20 cellular contexts compared by ENCODE assay signal in the genomic region with DNA sequence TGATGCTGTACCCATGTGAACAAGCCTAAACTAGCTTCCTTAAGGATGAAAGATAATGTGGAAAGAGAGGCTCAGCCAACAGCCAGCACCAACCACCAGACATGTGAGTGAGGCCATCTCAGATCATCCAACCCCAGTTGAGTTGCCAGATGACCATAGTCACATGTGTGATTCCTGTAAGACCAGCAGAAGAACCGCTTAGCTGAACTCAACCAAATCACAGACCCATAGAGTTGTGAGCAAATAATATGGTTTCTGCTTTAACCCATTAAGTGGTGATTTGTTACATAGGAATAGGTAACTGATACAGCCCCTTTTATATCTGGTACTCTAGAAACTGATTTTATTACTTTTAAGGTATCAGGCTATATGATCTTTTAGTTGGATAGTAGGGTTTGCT. TPM values are rescaled to one million over a fixed set of nuclear protein-coding genes. Genes with fewer than 3 reads are reported as not detected.
DNase-seq lines count a peak whose midpoint lies in the region; ATAC-seq, FAIRE-seq and TF ChIP-seq lines count a peak whose summit lies in the region.
"Had no signal": no experiment of that assay in that cellular context is flagged by ENCODE, and none has a peak within 500 bp of the region (broad histone marks: within the 10 kb centered on the region; RNA-seq: fewer than 3 reads in every experiment).

No MANE protein-coding gene starts in this region.

- no peaks in the 10 kb centered on the region for H3K4me1 ChIP-seq in ovary (ENCODE audit: insufficient read depth)
- no peaks in the 10 kb centered on the region for H3K4me1 ChIP-seq in small intestine (ENCODE audit: control insufficient read depth in 2 of 2, insufficient read depth in 1 of 2, low read depth in 1 of 2, low read length in 1 of 2)
- H3K4me1 ChIP-seq: pancreas, testis had no signal

- no peak for DNase-seq in activated CD8-positive, alpha-beta memory T cell treated with anti-CD3 and anti-CD28 coated beads, Interleukin-2, amount 10 ng/mL, durations not matched to agents 7 days and 5 days
- no peak for DNase-seq in activated CD8-positive, alpha-beta memory T cell treated with anti-CD3 and anti-CD28 coated beads, Interleukin-2, amount 50 U/mL, for 4 hours
- no peak for DNase-seq in CD4-positive, alpha-beta T cell
- no peak for DNase-seq in activated CD4-positive, alpha-beta memory T cell treated with anti-CD3 and anti-CD28 coated beads for 36 hours
- DNase-seq in effector memory CD8-positive, alpha-beta T cell, result no peak
- DNase-seq in ovary, result no peak
- DNase-seq in coronary artery (ENCODE audit: low spot score), result no peak
- DNase-seq in small intestine, result no peak
- DNase-seq: ACHN; anterior cingulate cortex; CD8-positive, alpha-beta memory T cell; KG1; kidney glomerular epithelial cell; NCI-H2171 treated with DMSO at 0.1 percent for 48 hours; NCI-H526 treated with DMSO at 0.1 percent for 48 hours; pancreas; testis had no signal

- TF ChIP-seq EP300 in ovary (IDR thresholded peaks at IDR 0.05), result no peak

- no peak for TF ChIP-seq POLR2A in ovary (IDR thresholded peaks at IDR 0.05)

- H3K4me3 ChIP-seq in ovary, result no peak overlapping the region
- H3K4me3 ChIP-seq in coronary artery, result no peak overlapping the region
- H3K4me3 ChIP-seq in small intestine (ENCODE audit: low read depth in 1 of 2, low read length in 2 of 2), result no peak overlapping the region
- H3K4me3 ChIP-seq: GM12878, pancreas, testis had no signal

- H3K36me3 ChIP-seq in ovary (no peaks in the 10 kb centered on the region), small intestine (ENCODE audit: control insufficient read depth in 2 of 2, insufficient read depth in 2 of 2, low read length in 2 of 2) (no peaks in the 10 kb centered on the region)
- H3K36me3 ChIP-seq: pancreas had no signal

- no peaks in the 10 kb centered on the region for H3K9me3 ChIP-seq in CD4-positive, alpha-beta T cell (ENCODE audit: control insufficient read depth, low read length)
- H3K9me3 ChIP-seq in ovary (no peaks in the 10 kb centered on the region), small intestine (ENCODE audit: control insufficient read depth, low read depth) (no peaks in the 10 kb centered on the region)
- H3K9me3 ChIP-seq: pancreas, testis had no signal

- peaks cover 36% of the 10 kb centered on the region for H3K36me3 Mint-ChIP-seq in activated CD8-positive, alpha-beta memory T cell treated with anti-CD3 and anti-CD28 coated beads, Interleukin-2, amount 10 ng/mL, durations not matched to agents 7 days and 5 days
- no peaks in the 10 kb centered on the region for H3K36me3 Mint-ChIP-seq in CD4-positive, alpha-beta T cell (ENCODE audit: low read depth)
- H3K36me3 Mint-ChIP-seq in activated CD4-positive, alpha-beta memory T cell treated with anti-CD3 and anti-CD28 coated beads for 36 hours, result peaks cover 14% of the 10 kb centered on the region
- no peaks in the 10 kb centered on the region for H3K36me3 Mint-ChIP-seq in effector memory CD8-positive, alpha-beta T cell (ENCODE audit: insufficient read depth)
- H3K36me3 Mint-ChIP-seq: memory B cell had no signal

- FAIRE-seq in small intestine (lab: Jason Lieb, UNC), result no peak
- FAIRE-seq: GM12878, pancreas had no signal

- peak overlapping the region; percentile 82 for H3K27ac Mint-ChIP-seq in activated CD8-positive, alpha-beta memory T cell treated with anti-CD3 and anti-CD28 coated beads, Interleukin-2, amount 10 ng/mL, durations not matched to agents 7 days and 5 days
- H3K27ac Mint-ChIP-seq in CD4-positive, alpha-beta T cell, result peak overlapping the region; percentile 75
- H3K27ac Mint-ChIP-seq in activated CD4-positive, alpha-beta memory T cell treated with anti-CD3 and anti-CD28 coated beads for 36 hours, result peak overlapping the region; percentile 83
- H3K27ac Mint-ChIP-seq in effector memory CD8-positive, alpha-beta T cell, result peak overlapping the region; percentile 56 to 61
- H3K27ac Mint-ChIP-seq: memory B cell had no signal

- 89 to 100% (median 97%) methylated on average over 1 of the region's 1 CpG for WGBS in ovary, 3 donors
- 95 to 100% (median 98%) methylated on average over 1 of the region's 1 CpG for WGBS in small intestine, 3 donors

- H3K4me3 Mint-ChIP-seq in activated CD8-positive, alpha-beta memory T cell treated with anti-CD3 and anti-CD28 coated beads, Interleukin-2, amount 10 ng/mL, durations not matched to agents 7 days and 5 days, result no peak overlapping the region
- no peak overlapping the region for H3K4me3 Mint-ChIP-seq in CD4-positive, alpha-beta T cell
- H3K4me3 Mint-ChIP-seq in activated CD4-positive, alpha-beta memory T cell treated with anti-CD3 and anti-CD28 coated beads for 36 hours, result no peak overlapping the region
- H3K4me3 Mint-ChIP-seq in effector memory CD8-positive, alpha-beta T cell, result no peak overlapping the region
- H3K4me3 Mint-ChIP-seq: memory B cell had no signal

- intact Hi-C loops in CD4-positive, alpha-beta T cell (cut with DNase I, micrococcal nuclease), result loop anchor here in 1 of 2 experiments (5.0 kb wide), 1 partner anchor 36 kb away; no protein-coding TSS in a partner anchor
- intact Hi-C loops in activated CD4-positive, alpha-beta memory T cell treated with anti-CD3 and anti-CD28 coated beads for 36 hours (cut with micrococcal nuclease), result loop anchor here (2.0 to 5.0 kb wide), 2 partner anchors 40 to 731 kb away; a partner anchor contains a TSS
- intact Hi-C loops in ovary (cut with DNase I), result no loop called here

- TF ChIP-seq CTCF in CD4-positive, alpha-beta T cell (IDR thresholded peaks at IDR 0.05), result no peak
- TF ChIP-seq CTCF in ovary (IDR thresholded peaks at IDR 0.05) (no peak), coronary artery (IDR thresholded peaks at IDR 0.05) (no peak)

- CTCF ChIA-PET in activated CD8-positive, alpha-beta memory T cell treated with anti-CD3 and anti-CD28 coated beads, Interleukin-2, amount 10 ng/mL, durations not matched to agents 7 days and 5 days (lab: Charles Lee), result interaction anchor here (1.2 to 3.8 kb wide), 4 partner anchors 10 to 38 kb away, joined by 3 to 15 read pairs (median 6); no protein-coding TSS in a partner anchor
- CTCF ChIA-PET in CD4-positive, alpha-beta T cell (lab: Charles Lee), result interaction anchor here (1.0 to 3.3 kb wide), 4 partner anchors 11 to 77 kb away, joined by 3 to 18 read pairs (median 3); no protein-coding TSS in a partner anchor
- CTCF ChIA-PET in activated CD4-positive, alpha-beta memory T cell treated with anti-CD3 and anti-CD28 coated beads for 36 hours (lab: Charles Lee), result interaction anchor here (0.5 to 2.4 kb wide), 11 partner anchors 10 to 340 kb away, joined by 3 to 22 read pairs (median 3); no protein-coding TSS in a partner anchor

- peaks cover 9% of the 10 kb centered on the region for H3K27me3 Mint-ChIP-seq in activated CD8-positive, alpha-beta memory T cell treated with anti-CD3 and anti-CD28 coated beads, Interleukin-2, amount 10 ng/mL, durations not matched to agents 7 days and 5 days
- no peaks in the 10 kb centered on the region for H3K27me3 Mint-ChIP-seq in CD4-positive, alpha-beta T cell
- no peaks in the 10 kb centered on the region for H3K27me3 Mint-ChIP-seq in activated CD4-positive, alpha-beta memory T cell treated with anti-CD3 and anti-CD28 coated beads for 36 hours
- H3K27me3 Mint-ChIP-seq in effector memory CD8-positive, alpha-beta T cell, result peaks cover 17% of the 10 kb centered on the region in 2 donors

- ATAC-seq in activated CD8-positive, alpha-beta memory T cell treated with anti-CD3 and anti-CD28 coated beads, Interleukin-2, amount 10 ng/mL, durations not matched to agents 7 days and 5 days, result no peak
- ATAC-seq in CD4-positive, alpha-beta T cell (ENCODE audit: poor library complexity), result no peak
- ATAC-seq in effector memory CD8-positive, alpha-beta T cell (replicated peaks), result no peak
- ATAC-seq: GM12878, pancreas, Right ventricle myocardium inferior had no signal

- no peaks in the 10 kb centered on the region for H3K27me3 ChIP-seq in CD4-positive, alpha-beta T cell (ENCODE audit: control insufficient read depth, insufficient read depth, low read length)
- no peaks in the 10 kb centered on the region for H3K27me3 ChIP-seq in ovary
- H3K27me3 ChIP-seq in small intestine (ENCODE audit: control insufficient read depth in 2 of 2, insufficient read depth in 2 of 2, low read length in 2 of 2), result no peaks in the 10 kb centered on the region
- H3K27me3 ChIP-seq: pancreas, testis had no signal

- peaks cover 20% of the 10 kb centered on the region for H3K4me1 Mint-ChIP-seq in activated CD8-positive, alpha-beta memory T cell treated with anti-CD3 and anti-CD28 coated beads, Interleukin-2, amount 10 ng/mL, durations not matched to agents 7 days and 5 days
- H3K4me1 Mint-ChIP-seq in CD4-positive, alpha-beta T cell (ENCODE audit: low read depth), result peaks cover 11% of the 10 kb centered on the region
- H3K4me1 Mint-ChIP-seq in activated CD4-positive, alpha-beta memory T cell treated with anti-CD3 and anti-CD28 coated beads for 36 hours (ENCODE audit: low read depth), result peaks cover 24% of the 10 kb centered on the region
- H3K4me1 Mint-ChIP-seq in effector memory CD8-positive, alpha-beta T cell (ENCODE audit: low read depth in 2 of 2), result peaks cover 5% of the 10 kb centered on the region in 2 donors

- H3K27ac ChIP-seq in CD4-positive, alpha-beta T cell (ENCODE audit: low read depth, low read length), result no peak overlapping the region
- H3K27ac ChIP-seq in ovary, result no peak overlapping the region
- H3K27ac ChIP-seq in coronary artery, result no peak overlapping the region
- no peak overlapping the region for H3K27ac ChIP-seq in small intestine (ENCODE audit: low read depth in 1 of 2, low read length in 1 of 2)
- H3K27ac ChIP-seq: pancreas, testis had no signal

- POLR2A ChIA-PET in CD4-positive, alpha-beta T cell (lab: Charles Lee), result interaction anchor here (0.6 to 1.5 kb wide), 3 partner anchors 17 to 129 kb away, joined by 3 to 5 read pairs (median 3); no protein-coding TSS in a partner anchor
- POLR2A ChIA-PET in activated CD4-positive, alpha-beta memory T cell treated with anti-CD3 and anti-CD28 coated beads for 36 hours (lab: Charles Lee), result interaction anchor here (0.7 to 3.1 kb wide), 10 partner anchors 10 to 269 kb away, joined by 3 to 38 read pairs (median 6); no protein-coding TSS in a partner anchor

- H3K9me3 Mint-ChIP-seq in activated CD8-positive, alpha-beta memory T cell treated with anti-CD3 and anti-CD28 coated beads, Interleukin-2, amount 10 ng/mL, durations not matched to agents 7 days and 5 days (ENCODE audit: low read depth), result peaks cover 17% of the 10 kb centered on the region
- H3K9me3 Mint-ChIP-seq in CD4-positive, alpha-beta T cell, result peaks cover 4% of the 10 kb centered on the region
- H3K9me3 Mint-ChIP-seq in activated CD4-positive, alpha-beta memory T cell treated with anti-CD3 and anti-CD28 coated beads for 36 hours, result peaks cover 32% of the 10 kb centered on the region
- no peaks in the 10 kb centered on the region for H3K9me3 Mint-ChIP-seq in effector memory CD8-positive, alpha-beta T cell

RNA-seq across cellular contexts. Expression of a gene that starts 17.6 kb away (rescaled TPM):
- 10 to 100 TPM; 16.1 to 17.1 TPM for total RNA-seq in activated CD8-positive, alpha-beta memory T cell treated with anti-CD3 and anti-CD28 coated beads, Interleukin-2, amount 10 ng/mL, durations not matched to agents 7 days and 5 days
- 10 to 100 TPM; 26.8 to 31.5 TPM for total RNA-seq in CD4-positive, alpha-beta T cell
- 10 to 100 TPM; 23.9 to 24.1 TPM for total RNA-seq in activated CD4-positive, alpha-beta memory T cell treated with anti-CD3 and anti-CD28 coated beads for 36 hours
- 10 to 100 TPM; 11.5 to 25.9 (median 15.2) TPM for total RNA-seq in ovary
- 10 to 100 TPM; 15.6 to 25.8 TPM for polyA plus RNA-seq in ovary
- 10 to 100 TPM in 1 of 3 donors, 1 to 10 TPM in 1, under 1 TPM in 1; 0.67 to 15.9 (median 6.2) TPM for polyA plus RNA-seq in small intestine
